In genomic region chrX:115898382-115899001, GRCh38 we compare ENCODE assay signal across 8 cellular contexts.
DNase-seq lines count a peak whose midpoint lies in the region; ATAC-seq and TF ChIP-seq lines count a peak whose summit lies in the region.

No MANE protein-coding gene starts in this region.

- H3K4me1 ChIP-seq in prostate gland (replicated peaks), result no peaks in the 10 kb centered on the region

- H3K4me3 ChIP-seq in prostate gland, result no peak overlapping the region

- 100% methylated on average over 5 of the region's 8 CpGs for WGBS in prostate gland

- no peaks in the 10 kb centered on the region for H3K36me3 ChIP-seq in prostate gland

- TF ChIP-seq POLR2A in prostate gland (IDR thresholded peaks at IDR 0.05), result no peak

- TF ChIP-seq CTCF in prostate gland (IDR thresholded peaks at IDR 0.05), result peak in 1 of 4 experiments; percentile 34

- ATAC-seq in GM19395 (IDR thresholded peaks at IDR 0.05; ENCODE audit: unreplicated experiment) (peak; percentile 81), HG03575 (IDR thresholded peaks at IDR 0.05; ENCODE audit: extremely low read depth, insufficient number of reproducible peaks, low FRiP score, unreplicated experiment) (peak; percentile 69)

- H3K27me3 ChIP-seq in layer of hippocampus (ENCODE audit: control insufficient read depth, insufficient read depth, low read length) (no peaks in the 10 kb centered on the region), prostate gland (replicated peaks; ENCODE audit: insufficient read depth) (no peaks in the 10 kb centered on the region)

- H3K27ac ChIP-seq in layer of hippocampus (ENCODE audit: low read depth, low read length) (peak overlapping the region; percentile 54), prostate gland (no peak overlapping the region)

- DNase-seq in DMS153 treated with DMSO at 0.1 percent for 48 hours (lab: John Stamatoyannopoulos, UW; ENCODE audit: unreplicated experiment) (peak; percentile 64), T-helper 22 cell (ENCODE audit: low read depth) (peak; percentile 42), Kasumi-1 (lab: John Stamatoyannopoulos, UW) (no peak), 8988T (no peak), prostate gland (ENCODE audit: low spot score) (no peak)

- intact Hi-C loops in prostate gland (cut with DNase I), result no loop called here

- no peaks in the 10 kb centered on the region for H3K9me3 ChIP-seq in prostate gland

Comparison
In these comparisons a context has a peak if more than half of its experiments do, and no peak if none do; other contexts are left out.
1. DNase-seq: peak in DMS153 treated with DMSO at 0.1 percent for 48 hours (single experiment) and T-helper 22 cell (single experiment); none in Kasumi-1 (0 of 2), 8988T (single experiment) and prostate gland (single experiment).